In genomic region chr4:1533501-1534064, GRCh38 we compare ENCODE assay signal across 23 cellular contexts.
DNase-seq lines count a peak whose midpoint lies in the region; TF ChIP-seq lines count a peak whose summit lies in the region.
"Had no signal": no experiment of that assay in that cellular context is flagged by ENCODE, and none has a peak within 500 bp of the region (broad histone marks: within the 10 kb centered on the region; RNA-seq: fewer than 3 reads in every experiment).

No MANE protein-coding gene starts in this region.

- no peaks in the 10 kb centered on the region for H3K4me1 Mint-ChIP-seq in activated T-cell treated with anti-CD3 and anti-CD28 coated beads, Interleukin-2, amount 50 U/mL, for 24 hours (ENCODE audit: low read depth)
- H3K4me1 Mint-ChIP-seq: activated CD4-positive, alpha-beta T cell treated with anti-CD3 and anti-CD28 coated beads, Interleukin-2, amount 10 ng/mL, durations not matched to agents 24 days and 14 days; immature natural killer cell had no signal

- no peak overlapping the region for H3K4me3 ChIP-seq in foreskin fibroblast (ENCODE audit: low read depth in 1 of 2, low read length in 2 of 2)
- H3K4me3 ChIP-seq in parathyroid adenoma (ENCODE audit: low read depth, low read length) = no peak overlapping the region
- H3K4me3 ChIP-seq: BLaER1 treated with 17β-estradiol and CSF1 and Interleukin-3, amounts not matched to agents 10 nM and 100 nM; HAP-1; heart right ventricle; smooth muscle cell had no signal

- no peak overlapping the region for H2AFZ ChIP-seq in parathyroid adenoma

- no peak overlapping the region for H3K27ac ChIP-seq in parathyroid adenoma
- H3K27ac ChIP-seq: BLaER1 treated with 17β-estradiol and CSF1 and Interleukin-3, amounts not matched to agents 10 nM and 100 nM; heart right ventricle had no signal

- H3K4me3 Mint-ChIP-seq in activated T-cell treated with anti-CD3 and anti-CD28 coated beads, Interleukin-2, amount 50 U/mL, for 24 hours = no peak overlapping the region
- H3K4me3 Mint-ChIP-seq: activated CD4-positive, alpha-beta T cell treated with anti-CD3 and anti-CD28 coated beads, Interleukin-2, amount 10 ng/mL, durations not matched to agents 24 days and 14 days; effector memory CD8-positive, alpha-beta T cell; immature natural killer cell had no signal

- H3K4me2 ChIP-seq in parathyroid adenoma (ENCODE audit: low read length) = peak overlapping the region; percentile 60
- H3K4me2 ChIP-seq: BLaER1 treated with 17β-estradiol and CSF1 and Interleukin-3, amounts not matched to agents 10 nM and 100 nM; smooth muscle cell had no signal

- H3K27me3 Mint-ChIP-seq in activated T-cell treated with anti-CD3 and anti-CD28 coated beads, Interleukin-2, amount 50 U/mL, for 24 hours = peaks cover 43% of the 10 kb centered on the region

- no peak for TF ChIP-seq CTCF in foreskin fibroblast (IDR thresholded peaks at IDR 0.05; ENCODE audit: low read depth, low read length)
- TF ChIP-seq CTCF in parathyroid adenoma (IDR thresholded peaks at IDR 0.05) = no peak

- no peak overlapping the region for H3K27ac Mint-ChIP-seq in activated T-cell treated with anti-CD3 and anti-CD28 coated beads, Interleukin-2, amount 50 U/mL, for 24 hours
- H3K27ac Mint-ChIP-seq: activated CD4-positive, alpha-beta T cell treated with anti-CD3 and anti-CD28 coated beads, Interleukin-2, amount 10 ng/mL, durations not matched to agents 24 days and 14 days; effector memory CD8-positive, alpha-beta T cell; immature natural killer cell; naive B cell; progenitor cell of endocrine pancreas had no signal

- H3K9me3 ChIP-seq in parathyroid adenoma (ENCODE audit: control insufficient read depth, low read length) = no peaks in the 10 kb centered on the region
- H3K9me3 ChIP-seq: BLaER1 treated with 17β-estradiol and CSF1 and Interleukin-3, amounts not matched to agents 10 nM and 100 nM; HAP-1; heart right ventricle had no signal

- H3K4me1 ChIP-seq in parathyroid adenoma = no peaks in the 10 kb centered on the region
- H3K4me1 ChIP-seq: BLaER1 treated with 17β-estradiol and CSF1 and Interleukin-3, amounts not matched to agents 10 nM and 100 nM; HAP-1; heart right ventricle had no signal

- H3K36me3 ChIP-seq in parathyroid adenoma (ENCODE audit: control insufficient read depth, insufficient read depth, low read length) = no peaks in the 10 kb centered on the region
- H3K36me3 ChIP-seq: BLaER1 treated with 17β-estradiol and CSF1 and Interleukin-3, amounts not matched to agents 10 nM and 100 nM; HAP-1; heart right ventricle had no signal

- no peaks in the 10 kb centered on the region for H3K79me2 ChIP-seq in parathyroid adenoma

- H3K27me3 ChIP-seq in parathyroid adenoma (ENCODE audit: control insufficient read depth, insufficient read depth, low read length) = no peaks in the 10 kb centered on the region
- H3K27me3 ChIP-seq: BLaER1 treated with 17β-estradiol and CSF1 and Interleukin-3, amounts not matched to agents 10 nM and 100 nM had no signal

- H3K9ac ChIP-seq in parathyroid adenoma = no peak overlapping the region
- H3K9ac ChIP-seq: BLaER1 treated with 17β-estradiol and CSF1 and Interleukin-3, amounts not matched to agents 10 nM and 100 nM had no signal

- peak; percentile 7 for DNase-seq in NCI-H1092 treated with DMSO at 0.1 percent for 48 hours (lab: John Stamatoyannopoulos, UW)
- DNase-seq in NCI-H1092 (lab: John Stamatoyannopoulos, UW) = no peak
- DNase-seq in NCI-H2227 treated with DMSO at 0.1 percent for 48 hours (lab: John Stamatoyannopoulos, UW) = peak; percentile 29
- peak; percentile 6 to 41 for DNase-seq in foreskin fibroblast
- DNase-seq in AG20443 (ENCODE audit: low spot score) = no peak
- no peak for DNase-seq in NK-92 treated with Interleukin-12 subunit alpha and Interleukin-12 subunit beta, amount 100 ng/mL, for 24 hours (lab: John Stamatoyannopoulos, UW)
- no peak for DNase-seq in activated T-cell treated with anti-CD3 and anti-CD28 coated beads, Interleukin-2, amount 50 U/mL, for 24 hours
- DNase-seq: activated CD4-positive, alpha-beta T cell treated with anti-CD3 and anti-CD28 coated beads, Interleukin-2, amount 10 ng/mL, durations not matched to agents 24 days and 14 days; activated gamma-delta T cell treated with Interleukin-2 at 50 U/mL for 16 hours; effector memory CD8-positive, alpha-beta T cell; immature natural killer cell; MM.1S; naive B cell; NCI-H2029; NCI-H446; SHP77; stimulated activated CD4-positive, alpha-beta T cell treated with anti-CD3 and anti-CD28 coated beads, Interleukin-4, amount 100 ng/mL, for 24 hours had no signal

- no peaks in the 10 kb centered on the region for H3K9me3 Mint-ChIP-seq in activated T-cell treated with anti-CD3 and anti-CD28 coated beads, Interleukin-2, amount 50 U/mL, for 24 hours
- H3K9me3 Mint-ChIP-seq: activated CD4-positive, alpha-beta T cell treated with anti-CD3 and anti-CD28 coated beads, Interleukin-2, amount 10 ng/mL, durations not matched to agents 24 days and 14 days; effector memory CD8-positive, alpha-beta T cell; immature natural killer cell; naive B cell had no signal

- no peaks in the 10 kb centered on the region for H3K36me3 Mint-ChIP-seq in activated T-cell treated with anti-CD3 and anti-CD28 coated beads, Interleukin-2, amount 50 U/mL, for 24 hours (ENCODE audit: low read depth)
- H3K36me3 Mint-ChIP-seq: immature natural killer cell, naive B cell had no signal

Comparison
In these comparisons a context has a peak if more than half of its experiments do, and no peak if none do; other contexts are left out.
1. DNase-seq: peak in NCI-H1092 treated with DMSO at 0.1 percent for 48 hours (single experiment), NCI-H2227 treated with DMSO at 0.1 percent for 48 hours (single experiment) and foreskin fibroblast (2 of 2); none in NCI-H1092 (single experiment), AG20443 (single experiment), NK-92 treated with Interleukin-12 subunit alpha and Interleukin-12 subunit beta, amount 100 ng/mL, for 24 hours (single experiment) and activated T-cell treated with anti-CD3 and anti-CD28 coated beads, Interleukin-2, amount 50 U/mL, for 24 hours (single experiment).